In the genomic region with DNA sequence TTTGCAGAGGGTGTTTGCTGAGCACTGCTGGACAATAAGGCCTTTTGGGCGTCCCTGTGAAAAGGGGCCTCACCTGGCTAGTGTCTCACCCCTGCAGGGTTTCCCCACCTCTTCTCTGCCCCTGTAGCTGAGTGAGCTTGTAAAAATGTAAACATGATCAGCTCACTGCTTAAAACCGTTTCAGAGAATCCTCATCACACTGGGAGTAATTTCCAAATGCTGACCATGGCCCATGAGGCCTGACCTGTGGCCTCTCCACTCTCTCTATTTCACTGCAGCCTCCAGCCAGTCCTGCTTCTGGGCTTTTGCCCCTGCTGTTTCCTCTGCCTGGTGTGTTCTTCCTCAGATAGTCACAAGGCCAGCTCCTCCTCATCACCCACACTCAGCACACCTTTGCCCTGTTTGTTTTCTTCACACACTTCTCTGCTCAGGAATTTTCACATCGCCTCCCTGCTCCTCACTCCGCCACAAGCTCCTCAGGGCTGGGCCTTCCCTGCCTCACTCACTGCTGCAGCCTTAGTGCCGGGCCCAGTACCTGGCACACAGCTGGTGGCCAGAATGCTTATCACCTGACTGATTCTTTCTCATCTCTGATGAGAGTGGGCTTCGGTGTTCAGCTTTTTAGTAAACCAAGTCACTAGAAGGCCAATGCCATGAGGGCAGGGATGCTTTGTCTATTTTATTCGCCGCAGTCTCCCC, we compare ENCODE assay signal across 1 cellular context.
TF ChIP-seq lines count a peak whose summit lies in the region.

No MANE protein-coding gene starts in this region.

TF ChIP-seq in IMR-90, 13 proteins besides CTCF, POLR2A, EP300 and RAD21 (continued from another document):
- TF ChIP-seq, protein P1, sequence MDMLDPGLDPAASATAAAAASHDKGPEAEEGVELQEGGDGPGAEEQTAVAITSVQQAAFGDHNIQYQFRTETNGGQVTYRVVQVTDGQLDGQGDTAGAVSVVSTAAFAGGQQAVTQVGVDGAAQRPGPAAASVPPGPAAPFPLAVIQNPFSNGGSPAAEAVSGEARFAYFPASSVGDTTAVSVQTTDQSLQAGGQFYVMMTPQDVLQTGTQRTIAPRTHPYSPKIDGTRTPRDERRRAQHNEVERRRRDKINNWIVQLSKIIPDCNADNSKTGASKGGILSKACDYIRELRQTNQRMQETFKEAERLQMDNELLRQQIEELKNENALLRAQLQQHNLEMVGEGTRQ (IDR thresholded peaks at IDR 0.05; ENCODE audit: low read depth, low read length): no peak
- no peak for TF ChIP-seq BHLHE40 (IDR thresholded peaks at IDR 0.05; ENCODE audit: low read depth, low read length)
